In the genomic region with DNA sequence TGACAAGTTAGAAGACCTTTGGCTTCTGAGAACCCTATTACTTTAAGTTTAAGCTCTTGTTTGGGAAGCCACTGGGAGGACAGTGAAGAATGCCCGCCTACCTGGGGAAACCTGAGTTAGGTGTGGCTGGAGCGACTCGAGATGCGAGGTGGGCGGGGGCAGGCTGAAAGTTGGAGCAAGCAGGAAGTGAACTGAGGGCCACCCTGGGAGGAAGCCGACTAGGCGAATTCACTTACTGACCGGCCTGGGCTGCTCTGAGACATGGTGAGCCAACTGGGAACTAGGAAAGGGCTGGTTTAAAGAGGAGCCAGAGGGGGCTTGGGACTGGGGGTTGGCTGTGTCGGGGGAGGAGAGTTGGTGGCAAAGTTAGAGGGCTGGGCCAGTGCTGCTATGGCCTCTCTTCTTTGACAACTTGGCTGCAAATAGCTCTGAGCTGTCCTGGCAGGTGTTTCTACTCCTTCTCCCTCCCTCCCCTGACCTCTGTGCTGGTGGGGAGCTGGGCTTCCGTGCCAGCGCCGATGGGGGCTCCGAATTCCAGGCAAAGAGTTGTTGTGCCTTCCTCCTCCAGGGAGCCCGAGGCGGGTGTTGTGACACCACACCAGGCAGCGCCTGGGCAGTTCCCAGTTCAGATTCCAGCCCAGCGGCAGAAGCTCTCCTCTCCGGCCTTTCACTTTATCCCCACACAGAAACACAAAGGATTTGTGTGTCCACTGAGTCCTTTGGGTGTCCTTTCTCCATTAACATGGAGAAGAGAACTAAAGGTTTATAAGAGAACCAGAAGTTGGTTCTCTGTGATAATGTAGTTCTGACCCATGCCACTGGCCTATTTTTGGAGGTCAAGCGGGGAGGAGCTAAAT, we compare ENCODE assay signal across 1 cellular context.
TF ChIP-seq lines count a peak whose summit lies in the region.

A gene (plus strand): TSS at position 201 of the 857 bp plus-strand sequence. CDS start 61 bp downstream, at position 262.

TF ChIP-seq in HepG2, 621 proteins besides CTCF, POLR2A, EP300 and RAD21 (continued from another document and continues in another):
- TF ChIP-seq MIER2 (CRISPR knock-in tag; IDR thresholded peaks at IDR 0.05) (no peak; the same call in 1 of the 2 replicates), IKZF1 (IDR thresholded peaks at IDR 0.05) (no peak), ESRRA (CRISPR knock-in tag; IDR thresholded peaks at IDR 0.05; ENCODE audit: low read depth) (no peak), NONO (IDR thresholded peaks at IDR 0.05) (no peak), NONO (CRISPR knock-in tag; conservative IDR thresholded peaks at IDR 0.05) (no peak), NFKB2 (CRISPR knock-in tag; IDR thresholded peaks at IDR 0.05; ENCODE audit: borderline replicate concordance) (no peak), XRCC5 (optimal IDR thresholded peaks at IDR 0.05; ENCODE audit: low read length) (no peak), ZNF138 (CRISPR knock-in tag; IDR thresholded peaks at IDR 0.05; ENCODE audit: low read depth) (no peak), ZNF180 (CRISPR knock-in tag; IDR thresholded peaks at IDR 0.05; ENCODE audit: borderline replicate concordance, low read depth) (no peak), NFYC (CRISPR knock-in tag; IDR thresholded peaks at IDR 0.05) (no peak), FOSL1 (CRISPR knock-in tag; IDR thresholded peaks at IDR 0.05; ENCODE audit: borderline replicate concordance) (no peak)
- TF ChIP-seq, protein P1, sequence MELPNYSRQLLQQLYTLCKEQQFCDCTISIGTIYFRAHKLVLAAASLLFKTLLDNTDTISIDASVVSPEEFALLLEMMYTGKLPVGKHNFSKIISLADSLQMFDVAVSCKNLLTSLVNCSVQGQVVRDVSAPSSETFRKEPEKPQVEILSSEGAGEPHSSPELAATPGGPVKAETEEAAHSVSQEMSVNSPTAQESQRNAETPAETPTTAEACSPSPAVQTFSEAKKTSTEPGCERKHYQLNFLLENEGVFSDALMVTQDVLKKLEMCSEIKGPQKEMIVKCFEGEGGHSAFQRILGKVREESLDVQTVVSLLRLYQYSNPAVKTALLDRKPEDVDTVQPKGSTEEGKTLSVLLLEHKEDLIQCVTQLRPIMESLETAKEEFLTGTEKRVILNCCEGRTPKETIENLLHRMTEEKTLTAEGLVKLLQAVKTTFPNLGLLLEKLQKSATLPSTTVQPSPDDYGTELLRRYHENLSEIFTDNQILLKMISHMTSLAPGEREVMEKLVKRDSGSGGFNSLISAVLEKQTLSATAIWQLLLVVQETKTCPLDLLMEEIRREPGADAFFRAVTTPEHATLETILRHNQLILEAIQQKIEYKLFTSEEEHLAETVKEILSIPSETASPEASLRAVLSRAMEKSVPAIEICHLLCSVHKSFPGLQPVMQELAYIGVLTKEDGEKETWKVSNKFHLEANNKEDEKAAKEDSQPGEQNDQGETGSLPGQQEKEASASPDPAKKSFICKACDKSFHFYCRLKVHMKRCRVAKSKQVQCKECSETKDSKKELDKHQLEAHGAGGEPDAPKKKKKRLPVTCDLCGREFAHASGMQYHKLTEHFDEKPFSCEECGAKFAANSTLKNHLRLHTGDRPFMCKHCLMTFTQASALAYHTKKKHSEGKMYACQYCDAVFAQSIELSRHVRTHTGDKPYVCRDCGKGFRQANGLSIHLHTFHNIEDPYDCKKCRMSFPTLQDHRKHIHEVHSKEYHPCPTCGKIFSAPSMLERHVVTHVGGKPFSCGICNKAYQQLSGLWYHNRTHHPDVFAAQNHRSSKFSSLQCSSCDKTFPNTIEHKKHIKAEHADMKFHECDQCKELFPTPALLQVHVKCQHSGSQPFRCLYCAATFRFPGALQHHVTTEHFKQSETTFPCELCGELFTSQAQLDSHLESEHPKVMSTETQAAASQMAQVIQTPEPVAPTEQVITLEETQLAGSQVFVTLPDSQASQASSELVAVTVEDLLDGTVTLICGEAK (IDR thresholded peaks at IDR 0.05) = no peak
- TF ChIP-seq, protein P1 (CRISPR knock-in tag; IDR thresholded peaks at IDR 0.05) = no peak
- TF ChIP-seq, protein P2, sequence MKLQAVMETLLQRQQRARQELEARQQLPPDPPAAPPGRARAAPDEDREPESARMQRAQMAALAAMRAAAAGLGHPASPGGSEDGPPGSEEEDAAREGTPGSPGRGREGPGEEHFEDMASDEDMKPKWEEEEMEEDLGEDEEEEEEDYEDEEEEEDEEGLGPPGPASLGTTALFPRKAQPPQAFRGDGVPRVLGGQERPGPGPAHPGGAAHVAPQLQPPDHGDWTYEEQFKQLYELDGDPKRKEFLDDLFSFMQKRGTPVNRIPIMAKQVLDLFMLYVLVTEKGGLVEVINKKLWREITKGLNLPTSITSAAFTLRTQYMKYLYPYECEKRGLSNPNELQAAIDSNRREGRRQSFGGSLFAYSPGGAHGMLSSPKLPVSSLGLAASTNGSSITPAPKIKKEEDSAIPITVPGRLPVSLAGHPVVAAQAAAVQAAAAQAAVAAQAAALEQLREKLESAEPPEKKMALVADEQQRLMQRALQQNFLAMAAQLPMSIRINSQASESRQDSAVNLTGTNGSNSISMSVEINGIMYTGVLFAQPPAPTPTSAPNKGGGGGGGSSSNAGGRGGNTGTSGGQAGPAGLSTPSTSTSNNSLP (IDR thresholded peaks at IDR 0.05; ENCODE audit: low read depth, low read length) = no peak
- TF ChIP-seq, protein P3, sequence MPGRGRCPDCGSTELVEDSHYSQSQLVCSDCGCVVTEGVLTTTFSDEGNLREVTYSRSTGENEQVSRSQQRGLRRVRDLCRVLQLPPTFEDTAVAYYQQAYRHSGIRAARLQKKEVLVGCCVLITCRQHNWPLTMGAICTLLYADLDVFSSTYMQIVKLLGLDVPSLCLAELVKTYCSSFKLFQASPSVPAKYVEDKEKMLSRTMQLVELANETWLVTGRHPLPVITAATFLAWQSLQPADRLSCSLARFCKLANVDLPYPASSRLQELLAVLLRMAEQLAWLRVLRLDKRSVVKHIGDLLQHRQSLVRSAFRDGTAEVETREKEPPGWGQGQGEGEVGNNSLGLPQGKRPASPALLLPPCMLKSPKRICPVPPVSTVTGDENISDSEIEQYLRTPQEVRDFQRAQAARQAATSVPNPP (CRISPR knock-in tag; IDR thresholded peaks at IDR 0.05) = no peak
- TF ChIP-seq, protein P4, sequence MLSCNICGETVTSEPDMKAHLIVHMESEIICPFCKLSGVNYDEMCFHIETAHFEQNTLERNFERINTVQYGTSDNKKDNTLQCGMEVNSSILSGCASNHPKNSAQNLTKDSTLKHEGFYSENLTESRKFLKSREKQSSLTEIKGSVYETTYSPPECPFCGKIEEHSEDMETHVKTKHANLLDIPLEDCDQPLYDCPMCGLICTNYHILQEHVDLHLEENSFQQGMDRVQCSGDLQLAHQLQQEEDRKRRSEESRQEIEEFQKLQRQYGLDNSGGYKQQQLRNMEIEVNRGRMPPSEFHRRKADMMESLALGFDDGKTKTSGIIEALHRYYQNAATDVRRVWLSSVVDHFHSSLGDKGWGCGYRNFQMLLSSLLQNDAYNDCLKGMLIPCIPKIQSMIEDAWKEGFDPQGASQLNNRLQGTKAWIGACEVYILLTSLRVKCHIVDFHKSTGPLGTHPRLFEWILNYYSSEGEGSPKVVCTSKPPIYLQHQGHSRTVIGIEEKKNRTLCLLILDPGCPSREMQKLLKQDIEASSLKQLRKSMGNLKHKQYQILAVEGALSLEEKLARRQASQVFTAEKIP (CRISPR knock-in tag; IDR thresholded peaks at IDR 0.05; ENCODE audit: borderline replicate concordance) = no peak
- TF ChIP-seq, protein P5, sequence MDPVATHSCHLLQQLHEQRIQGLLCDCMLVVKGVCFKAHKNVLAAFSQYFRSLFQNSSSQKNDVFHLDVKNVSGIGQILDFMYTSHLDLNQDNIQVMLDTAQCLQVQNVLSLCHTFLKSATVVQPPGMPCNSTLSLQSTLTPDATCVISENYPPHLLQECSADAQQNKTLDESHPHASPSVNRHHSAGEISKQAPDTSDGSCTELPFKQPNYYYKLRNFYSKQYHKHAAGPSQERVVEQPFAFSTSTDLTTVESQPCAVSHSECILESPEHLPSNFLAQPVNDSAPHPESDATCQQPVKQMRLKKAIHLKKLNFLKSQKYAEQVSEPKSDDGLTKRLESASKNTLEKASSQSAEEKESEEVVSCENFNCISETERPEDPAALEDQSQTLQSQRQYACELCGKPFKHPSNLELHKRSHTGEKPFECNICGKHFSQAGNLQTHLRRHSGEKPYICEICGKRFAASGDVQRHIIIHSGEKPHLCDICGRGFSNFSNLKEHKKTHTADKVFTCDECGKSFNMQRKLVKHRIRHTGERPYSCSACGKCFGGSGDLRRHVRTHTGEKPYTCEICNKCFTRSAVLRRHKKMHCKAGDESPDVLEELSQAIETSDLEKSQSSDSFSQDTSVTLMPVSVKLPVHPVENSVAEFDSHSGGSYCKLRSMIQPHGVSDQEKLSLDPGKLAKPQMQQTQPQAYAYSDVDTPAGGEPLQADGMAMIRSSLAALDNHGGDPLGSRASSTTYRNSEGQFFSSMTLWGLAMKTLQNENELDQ (CRISPR knock-in tag; IDR thresholded peaks at IDR 0.05; ENCODE audit: borderline replicate concordance) = no peak
- TF ChIP-seq, protein P6, sequence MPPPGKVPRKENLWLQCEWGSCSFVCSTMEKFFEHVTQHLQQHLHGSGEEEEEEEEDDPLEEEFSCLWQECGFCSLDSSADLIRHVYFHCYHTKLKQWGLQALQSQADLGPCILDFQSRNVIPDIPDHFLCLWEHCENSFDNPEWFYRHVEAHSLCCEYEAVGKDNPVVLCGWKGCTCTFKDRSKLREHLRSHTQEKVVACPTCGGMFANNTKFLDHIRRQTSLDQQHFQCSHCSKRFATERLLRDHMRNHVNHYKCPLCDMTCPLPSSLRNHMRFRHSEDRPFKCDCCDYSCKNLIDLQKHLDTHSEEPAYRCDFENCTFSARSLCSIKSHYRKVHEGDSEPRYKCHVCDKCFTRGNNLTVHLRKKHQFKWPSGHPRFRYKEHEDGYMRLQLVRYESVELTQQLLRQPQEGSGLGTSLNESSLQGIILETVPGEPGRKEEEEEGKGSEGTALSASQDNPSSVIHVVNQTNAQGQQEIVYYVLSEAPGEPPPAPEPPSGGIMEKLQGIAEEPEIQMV (CRISPR knock-in tag; IDR thresholded peaks at IDR 0.05; ENCODE audit: low read depth) = no peak
- TF ChIP-seq, protein P7, sequence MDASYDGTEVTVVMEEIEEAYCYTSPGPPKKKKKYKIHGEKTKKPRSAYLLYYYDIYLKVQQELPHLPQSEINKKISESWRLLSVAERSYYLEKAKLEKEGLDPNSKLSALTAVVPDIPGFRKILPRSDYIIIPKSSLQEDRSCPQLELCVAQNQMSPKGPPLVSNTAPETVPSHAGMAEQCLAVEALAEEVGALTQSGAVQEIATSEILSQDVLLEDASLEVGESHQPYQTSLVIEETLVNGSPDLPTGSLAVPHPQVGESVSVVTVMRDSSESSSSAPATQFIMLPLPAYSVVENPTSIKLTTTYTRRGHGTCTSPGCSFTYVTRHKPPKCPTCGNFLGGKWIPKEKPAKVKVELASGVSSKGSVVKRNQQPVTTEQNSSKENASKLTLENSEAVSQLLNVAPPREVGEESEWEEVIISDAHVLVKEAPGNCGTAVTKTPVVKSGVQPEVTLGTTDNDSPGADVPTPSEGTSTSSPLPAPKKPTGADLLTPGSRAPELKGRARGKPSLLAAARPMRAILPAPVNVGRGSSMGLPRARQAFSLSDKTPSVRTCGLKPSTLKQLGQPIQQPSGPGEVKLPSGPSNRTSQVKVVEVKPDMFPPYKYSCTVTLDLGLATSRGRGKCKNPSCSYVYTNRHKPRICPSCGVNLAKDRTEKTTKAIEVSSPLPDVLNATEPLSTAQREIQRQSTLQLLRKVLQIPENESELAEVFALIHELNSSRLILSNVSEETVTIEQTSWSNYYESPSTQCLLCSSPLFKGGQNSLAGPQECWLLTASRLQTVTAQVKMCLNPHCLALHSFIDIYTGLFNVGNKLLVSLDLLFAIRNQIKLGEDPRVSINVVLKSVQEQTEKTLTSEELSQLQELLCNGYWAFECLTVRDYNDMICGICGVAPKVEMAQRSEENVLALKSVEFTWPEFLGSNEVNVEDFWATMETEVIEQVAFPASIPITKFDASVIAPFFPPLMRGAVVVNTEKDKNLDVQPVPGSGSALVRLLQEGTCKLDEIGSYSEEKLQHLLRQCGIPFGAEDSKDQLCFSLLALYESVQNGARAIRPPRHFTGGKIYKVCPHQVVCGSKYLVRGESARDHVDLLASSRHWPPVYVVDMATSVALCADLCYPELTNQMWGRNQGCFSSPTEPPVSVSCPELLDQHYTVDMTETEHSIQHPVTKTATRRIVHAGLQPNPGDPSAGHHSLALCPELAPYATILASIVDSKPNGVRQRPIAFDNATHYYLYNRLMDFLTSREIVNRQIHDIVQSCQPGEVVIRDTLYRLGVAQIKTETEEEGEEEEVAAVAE (CRISPR knock-in tag; IDR thresholded peaks at IDR 0.05; ENCODE audit: borderline replicate concordance) = no peak
- TF ChIP-seq, protein P8, sequence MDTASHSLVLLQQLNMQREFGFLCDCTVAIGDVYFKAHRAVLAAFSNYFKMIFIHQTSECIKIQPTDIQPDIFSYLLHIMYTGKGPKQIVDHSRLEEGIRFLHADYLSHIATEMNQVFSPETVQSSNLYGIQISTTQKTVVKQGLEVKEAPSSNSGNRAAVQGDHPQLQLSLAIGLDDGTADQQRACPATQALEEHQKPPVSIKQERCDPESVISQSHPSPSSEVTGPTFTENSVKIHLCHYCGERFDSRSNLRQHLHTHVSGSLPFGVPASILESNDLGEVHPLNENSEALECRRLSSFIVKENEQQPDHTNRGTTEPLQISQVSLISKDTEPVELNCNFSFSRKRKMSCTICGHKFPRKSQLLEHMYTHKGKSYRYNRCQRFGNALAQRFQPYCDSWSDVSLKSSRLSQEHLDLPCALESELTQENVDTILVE (CRISPR knock-in tag; IDR thresholded peaks at IDR 0.05) = peak; percentile 15; the same call in 1 of the 2 replicates
